19 cellular contexts compared by ENCODE assay signal in genomic region chr3:168801792-168802191, GRCh38.
A peak's percentile ranks its signal among the peaks of the same experiment; 100 is the strongest.
DNase-seq lines count a peak whose midpoint lies in the region; ATAC-seq, FAIRE-seq and TF ChIP-seq lines count a peak whose summit lies in the region.
"Had no signal": no experiment of that assay in that cellular context is flagged by ENCODE, and none has a peak within 500 bp of the region (broad histone marks: within the 10 kb centered on the region; RNA-seq: fewer than 3 reads in every experiment).

No MANE protein-coding gene starts in this region.

- H3K36me3 ChIP-seq in GM23338 (ENCODE audit: insufficient read depth) = no peaks in the 10 kb centered on the region
- H3K36me3 ChIP-seq: Peyer's patch, thoracic aorta had no signal

- H3K27ac ChIP-seq in GM23338 (ENCODE audit: low read depth) (no peak overlapping the region), foreskin keratinocyte (no peak overlapping the region)
- H3K27ac ChIP-seq: Peyer's patch, skin epidermis, thoracic aorta had no signal

- H3K4me2 ChIP-seq in GM23338 = no peak overlapping the region

- no peaks in the 10 kb centered on the region for H3K79me2 ChIP-seq in GM23338 (replicated peaks; ENCODE audit: insufficient read depth)

- no peaks in the 10 kb centered on the region for H3K9me3 Mint-ChIP-seq in GM23338
- H3K9me3 Mint-ChIP-seq: activated CD8-positive, alpha-beta T cell treated with anti-CD3 and anti-CD28 coated beads for 36 hours had no signal

- no peak overlapping the region for H2AFZ ChIP-seq in GM23338

- no peak for FAIRE-seq in urothelium cell line (lab: Jason Lieb, UNC)
- FAIRE-seq: GM12892 had no signal

- TF ChIP-seq CTCF in GM23338 (conservative IDR thresholded peaks at IDR 0.05; ENCODE audit: low read depth in 2 of 2) (no peak), foreskin keratinocyte (conservative IDR thresholded peaks at IDR 0.05) (no peak)

- no peaks in the 10 kb centered on the region for H3K9me2 ChIP-seq in GM23338 (ENCODE audit: insufficient read depth)

- no peaks in the 10 kb centered on the region for H3K36me3 Mint-ChIP-seq in GM23338 (ENCODE audit: low read depth)
- H3K36me3 Mint-ChIP-seq: naive thymus-derived CD4-positive, alpha-beta T cell had no signal

- no peak for ATAC-seq in GM23338
- peak; percentile 86 for ATAC-seq in foreskin keratinocyte
- ATAC-seq: activated CD8-positive, alpha-beta T cell treated with anti-CD3 and anti-CD28 coated beads for 36 hours; left colon; naive thymus-derived CD4-positive, alpha-beta T cell had no signal

- no peaks in the 10 kb centered on the region for H3F3A ChIP-seq in GM23338 (replicated peaks; ENCODE audit: low read depth)

- no peak overlapping the region for H3K4me3 Mint-ChIP-seq in GM23338
- H3K4me3 Mint-ChIP-seq: activated CD8-positive, alpha-beta T cell treated with anti-CD3 and anti-CD28 coated beads for 36 hours; naive thymus-derived CD4-positive, alpha-beta T cell had no signal

- no peaks in the 10 kb centered on the region for H3K27me3 Mint-ChIP-seq in GM23338 (ENCODE audit: insufficient read depth, low read depth, poor library complexity)
- H3K27me3 Mint-ChIP-seq: activated CD8-positive, alpha-beta T cell treated with anti-CD3 and anti-CD28 coated beads for 36 hours had no signal

- H4K20me1 ChIP-seq in GM23338 (replicated peaks; ENCODE audit: insufficient read depth) = no peaks in the 10 kb centered on the region

- H3K4me3 ChIP-seq in GM23338 = no peak overlapping the region
- H3K4me3 ChIP-seq: Peyer's patch, skin epidermis, thoracic aorta had no signal

- no peaks in the 10 kb centered on the region for H3K27me3 ChIP-seq in GM23338 (ENCODE audit: insufficient read depth)
- no peaks in the 10 kb centered on the region for H3K27me3 ChIP-seq in foreskin keratinocyte
- H3K27me3 ChIP-seq: Peyer's patch had no signal

- H3K4me1 ChIP-seq in GM23338 (ENCODE audit: insufficient read depth) = peaks cover 15% of the 10 kb centered on the region
- H3K4me1 ChIP-seq in foreskin keratinocyte = peaks cover 17% of the 10 kb centered on the region
- H3K4me1 ChIP-seq: Peyer's patch had no signal

- DNase-seq in GM23338 (ENCODE audit: low spot score) (no peak), amniotic stem cell (lab: John Stamatoyannopoulos, UW) (peak; percentile 56), foreskin keratinocyte (peak; percentile 31 to 60), urothelium cell line (ENCODE audit: low spot score) (peak; percentile 13), ecto neural progenitor cell (ENCODE audit: low spot score) (no peak), NCI-H345 (lab: John Stamatoyannopoulos, UW) (no peak), NCI-H1048 (lab: John Stamatoyannopoulos, UW) (no peak)
- DNase-seq: activated CD8-positive, alpha-beta T cell treated with anti-CD3 and anti-CD28 coated beads for 36 hours; activated gamma-delta T cell treated with Interleukin-2 at 50 U/mL for 16 hours; cerebellar nuclear complex; DMS 273 treated with DMSO at 0.1 percent for 48 hours; GOT3; left colon; naive thymus-derived CD4-positive, alpha-beta T cell; NCI-H524; Peyer's patch had no signal

- H3K27ac Mint-ChIP-seq in GM23338 = peak overlapping the region; percentile 49; the same call in 1 of the 2 replicates
- H3K27ac Mint-ChIP-seq: activated CD8-positive, alpha-beta T cell treated with anti-CD3 and anti-CD28 coated beads for 36 hours; naive thymus-derived CD4-positive, alpha-beta T cell had no signal

- peaks cover 28% of the 10 kb centered on the region for H3K4me1 Mint-ChIP-seq in GM23338
- H3K4me1 Mint-ChIP-seq: naive thymus-derived CD4-positive, alpha-beta T cell had no signal

TF ChIP-seq in GM23338, 12 proteins besides CTCF, POLR2A, EP300 and RAD21:
- TF ChIP-seq JUNB (IDR thresholded peaks at IDR 0.05; ENCODE audit: unreplicated experiment) (no peak), NANOG (IDR thresholded peaks at IDR 0.05; ENCODE audit: borderline replicate concordance) (no peak), ETS1 (IDR thresholded peaks at IDR 0.05) (no peak), ZNF462 (CRISPR knock-in tag; IDR thresholded peaks at IDR 0.05) (no peak), EZH2 (IDR thresholded peaks at IDR 0.05; ENCODE audit: low read depth, unreplicated experiment) (no peak), ZNF331 (CRISPR knock-in tag; IDR thresholded peaks at IDR 0.05; ENCODE audit: low read depth) (no peak), CREB1 (CRISPR knock-in tag; IDR thresholded peaks at IDR 0.05; ENCODE audit: low read depth) (no peak), EZH2phosphoT487 (IDR thresholded peaks at IDR 0.05; ENCODE audit: unreplicated experiment) (no peak)

Comparison
In these comparisons a context has a peak if more than half of its experiments do, and no peak if none do; other contexts are left out.
1. DNase-seq: peak in amniotic stem cell (single experiment), foreskin keratinocyte (2 of 2) and urothelium cell line (single experiment); none in GM23338 (single experiment), ecto neural progenitor cell (single experiment), NCI-H345 (single experiment) and NCI-H1048 (single experiment).